Comparison of ENCODE assay signal across 8 cellular contexts in the genomic region with DNA sequence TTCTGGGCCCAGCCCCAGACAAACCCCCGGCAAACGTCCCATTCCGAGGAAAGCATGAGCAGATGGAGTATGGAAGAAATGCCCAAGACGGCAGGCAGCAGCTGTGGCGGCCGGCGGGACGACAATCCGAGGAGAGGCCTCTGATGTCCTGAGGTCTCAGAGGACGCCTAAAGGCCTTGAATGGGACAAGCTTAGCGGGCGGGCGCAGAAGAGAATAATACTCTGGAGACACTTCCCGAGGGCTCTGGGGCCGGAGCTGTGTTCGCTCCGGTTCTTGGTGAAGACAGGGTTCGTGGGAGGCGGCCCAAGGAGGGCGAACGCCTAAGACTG. TPM values are rescaled to one million over a fixed set of nuclear protein-coding genes. Genes with fewer than 3 reads are reported as not detected.
DNase-seq lines count a peak whose midpoint lies in the region; ATAC-seq and TF ChIP-seq lines count a peak whose summit lies in the region.

No MANE protein-coding gene starts in this region.

- H4K8ac ChIP-seq in neuronal stem cell (ENCODE audit: low read depth, low read length): no peak overlapping the region

- no peaks in the 10 kb centered on the region for H3K9me3 Mint-ChIP-seq in CD8-positive, alpha-beta T cell
- no peaks in the 10 kb centered on the region for H3K9me3 Mint-ChIP-seq in endodermal cell

- H3K27me3 Mint-ChIP-seq in CD8-positive, alpha-beta T cell (ENCODE audit: low read depth): no peaks in the 10 kb centered on the region
- H3K27me3 Mint-ChIP-seq in endodermal cell (ENCODE audit: insufficient read depth): no peaks in the 10 kb centered on the region

- H3K79me2 ChIP-seq in OCI-LY3 (ENCODE audit: low read length): peaks cover 15% of the 10 kb centered on the region

- H3K36me3 ChIP-seq in CD8-positive, alpha-beta T cell (ENCODE audit: insufficient read depth, low read length): peaks cover 24% of the 10 kb centered on the region
- H3K36me3 ChIP-seq in OCI-LY3 (replicated peaks; ENCODE audit: low read depth, low read length) (peaks cover 36% of the 10 kb centered on the region), endodermal cell (ENCODE audit: control insufficient read depth, insufficient read depth, low read length) (peaks cover 58% of the 10 kb centered on the region), neuronal stem cell (replicated peaks in 1 of 2; ENCODE audit: control insufficient read depth in 2 of 2, insufficient read depth in 2 of 2, low read length in 2 of 2) (peaks cover 51 to 79% of the 10 kb centered on the region in 2 donors)

- peaks cover 29% of the 10 kb centered on the region for H3K4me1 ChIP-seq in CD8-positive, alpha-beta T cell (ENCODE audit: insufficient read depth, low read length)
- H3K4me1 ChIP-seq in OCI-LY3 (ENCODE audit: low read length) (peaks cover 13% of the 10 kb centered on the region), endodermal cell (ENCODE audit: control insufficient read depth, insufficient read depth, low read length) (peaks cover 5% of the 10 kb centered on the region), neuronal stem cell (ENCODE audit: control insufficient read depth in 2 of 2, insufficient read depth in 1 of 2, low read depth in 1 of 2, low read length in 2 of 2) (peaks cover 4 to 8% of the 10 kb centered on the region in 2 donors)

- H3K79me1 ChIP-seq in neuronal stem cell (ENCODE audit: low read depth, low read length): peaks cover 8% of the 10 kb centered on the region

- no peak for TF ChIP-seq CTCF in CD8-positive, alpha-beta T cell (IDR thresholded peaks at IDR 0.05)
- no peak for TF ChIP-seq CTCF in OCI-LY3 (IDR thresholded peaks at IDR 0.05; ENCODE audit: low read depth, low read length)
- TF ChIP-seq CTCF in endodermal cell (conservative IDR thresholded peaks at IDR 0.05): no peak

- no peaks in the 10 kb centered on the region for H3K9me3 ChIP-seq in CD8-positive, alpha-beta T cell (ENCODE audit: low read length)
- H3K9me3 ChIP-seq in OCI-LY3 (ENCODE audit: insufficient read depth, low read length): no peaks in the 10 kb centered on the region
- no peaks in the 10 kb centered on the region for H3K9me3 ChIP-seq in endodermal cell (ENCODE audit: control insufficient read depth, low read length)
- H3K9me3 ChIP-seq in neuronal stem cell (replicated peaks in 1 of 2; ENCODE audit: control insufficient read depth in 2 of 2, insufficient read depth in 1 of 2, low read depth in 1 of 2, low read length in 2 of 2): peaks cover 0 to 2% of the 10 kb centered on the region in 2 donors

- no peak overlapping the region for H3K4ac ChIP-seq in neuronal stem cell (ENCODE audit: low read length)

- H3K23ac ChIP-seq in neuronal stem cell (ENCODE audit: low read depth, low read length, poor library complexity): peak overlapping the region; percentile 45

- H3K4me3 ChIP-seq in CD8-positive, alpha-beta T cell (ENCODE audit: low read depth, low read length): peak overlapping the region; percentile 94
- H3K4me3 ChIP-seq in OCI-LY3 (ENCODE audit: low read length) (peak overlapping the region; percentile 94), endodermal cell (ENCODE audit: low read length) (peak overlapping the region; percentile 97), neuronal stem cell (ENCODE audit: low read length in 2 of 2) (peak overlapping the region; percentile 55 to 84)

- H3K4me3 Mint-ChIP-seq in CD8-positive, alpha-beta T cell: peak overlapping the region; percentile 96
- peak overlapping the region; percentile 84 for H3K4me3 Mint-ChIP-seq in endodermal cell

- no peak overlapping the region for H2BK120ac ChIP-seq in neuronal stem cell (ENCODE audit: low read depth, low read length)

- no peak for ATAC-seq in CD8-positive, alpha-beta T cell
- ATAC-seq in HG03378 (IDR thresholded peaks at IDR 0.05; ENCODE audit: unreplicated experiment) (no peak), HG02852 (IDR thresholded peaks at IDR 0.05; ENCODE audit: unreplicated experiment) (no peak)

- H3K4me1 Mint-ChIP-seq in CD8-positive, alpha-beta T cell (ENCODE audit: low read depth): peaks cover 38% of the 10 kb centered on the region
- peaks cover 12% of the 10 kb centered on the region for H3K4me1 Mint-ChIP-seq in endodermal cell

- peak overlapping the region; percentile 51; the same call in 1 of the 2 replicates for H2AFZ ChIP-seq in OCI-LY3 (ENCODE audit: low read depth, low read length)
- peak overlapping the region; percentile 93 for H2AFZ ChIP-seq in neuronal stem cell (ENCODE audit: low read length)

- POLR2A ChIA-PET in CD8-positive, alpha-beta T cell (lab: Charles Lee): interaction anchor here (1.0 to 4.2 kb wide), 6 partner anchors 18 to 184 kb away, joined by 3 to 24 read pairs (median 6); a partner anchor contains a TSS
- POLR2A ChIA-PET in HEK293T (lab: Yijun Ruan, JAX): interaction anchor here (1.2 to 2.4 kb wide), 11 partner anchors 10 to 247 kb away, joined by 3 to 35 read pairs (median 5); a partner anchor contains a TSS

- peaks cover 72% of the 10 kb centered on the region for H3K36me3 Mint-ChIP-seq in CD8-positive, alpha-beta T cell
- peaks cover 70% of the 10 kb centered on the region for H3K36me3 Mint-ChIP-seq in endodermal cell (ENCODE audit: low read depth)

- H2BK15ac ChIP-seq in neuronal stem cell (ENCODE audit: low read length): no peak overlapping the region

- intact Hi-C loops in CD8-positive, alpha-beta T cell (cut with DNase I, micrococcal nuclease): loop anchor here (1.0 to 5.0 kb wide), 7 partner anchors 18 to 572 kb away; a partner anchor contains a TSS

- H3K9ac ChIP-seq in OCI-LY3 (ENCODE audit: low read length): peak overlapping the region; percentile 65
- peak overlapping the region; percentile 69 for H3K9ac ChIP-seq in endodermal cell (ENCODE audit: extremely low read depth, low read length, poor library complexity, severe bottlenecking)
- peak overlapping the region; percentile 87 for H3K9ac ChIP-seq in neuronal stem cell (ENCODE audit: low read depth, low read length, poor library complexity)

- peak overlapping the region; percentile 93 for H3K27ac Mint-ChIP-seq in CD8-positive, alpha-beta T cell
- H3K27ac Mint-ChIP-seq in endodermal cell: peak overlapping the region; percentile 97

- H2AK5ac ChIP-seq in neuronal stem cell (ENCODE audit: low read depth, low read length): no peak overlapping the region

- H3K14ac ChIP-seq in neuronal stem cell (ENCODE audit: low read length): no peak overlapping the region

- DNase-seq in CD8-positive, alpha-beta T cell: no peak
- no peak for DNase-seq in endodermal cell
- DNase-seq in neuronal stem cell (ENCODE audit: low spot score): no peak
- no peak for DNase-seq in HEK293T (ENCODE audit: extremely low spot score)
- DNase-seq in activated CD8-positive, alpha-beta memory T cell treated with anti-CD3 and anti-CD28 coated beads for 24 hours: no peak

- no peaks in the 10 kb centered on the region for H4K20me1 ChIP-seq in OCI-LY3 (ENCODE audit: insufficient read depth, low read length)

- H4K91ac ChIP-seq in neuronal stem cell (ENCODE audit: low read depth, low read length, poor library complexity): no peak overlapping the region

- CTCF ChIA-PET in CD8-positive, alpha-beta T cell (lab: Charles Lee): interaction anchor here (0.7 to 1.9 kb wide), 4 partner anchors 17 to 43 kb away, joined by 3 to 9 read pairs (median 4); a partner anchor contains a TSS
- CTCF ChIA-PET in HEK293T (lab: Yijun Ruan, JAX): interaction anchor here (1.1 to 1.4 kb wide), 4 partner anchors 16 to 78 kb away, joined by 3 read pairs; a partner anchor contains a TSS

- peak overlapping the region; percentile 92 for H3K4me2 ChIP-seq in OCI-LY3 (ENCODE audit: low read length)
- peak overlapping the region; percentile 76 for H3K4me2 ChIP-seq in neuronal stem cell (ENCODE audit: insufficient read depth, low read length, poor library complexity, severe bottlenecking)

- no peak overlapping the region for H2BK12ac ChIP-seq in neuronal stem cell (ENCODE audit: low read length)

- peak overlapping the region; percentile 50 for H3K27ac ChIP-seq in CD8-positive, alpha-beta T cell (ENCODE audit: low read depth, low read length)
- peak overlapping the region; percentile 47 for H3K27ac ChIP-seq in OCI-LY3 (ENCODE audit: low read length)
- H3K27ac ChIP-seq in endodermal cell (ENCODE audit: low read depth, low read length): peak overlapping the region; percentile 97
- peak overlapping the region; percentile 89 for H3K27ac ChIP-seq in neuronal stem cell (replicated peaks; ENCODE audit: low read length)

- H3K27me3 ChIP-seq in CD8-positive, alpha-beta T cell (ENCODE audit: insufficient read depth, low read length): no peaks in the 10 kb centered on the region
- H3K27me3 ChIP-seq in OCI-LY3 (ENCODE audit: low read depth, low read length) (no peaks in the 10 kb centered on the region), endodermal cell (ENCODE audit: control insufficient read depth, insufficient read depth, low read length, poor library complexity, severe bottlenecking) (no peaks in the 10 kb centered on the region), neuronal stem cell (ENCODE audit: control insufficient read depth in 3 of 3, insufficient read depth in 3 of 3, low read depth in 1 of 3, low read length in 3 of 3) (no peaks in the 10 kb centered on the region)

- 10 to 15% methylated on average over 13 to 21 of the region's 21 CpGs for WGBS in endodermal cell (ENCODE audit: insufficient coverage in 1 of 2, insufficient read length in 1 of 2), 2 experiments
- no CpG with 5 or more reads among the region's 21 CpGs for WGBS in neuronal stem cell (ENCODE audit: extremely low coverage in 2 of 2, insufficient read length in 2 of 2, insufficient replicate concordance in 1 of 2), 2 donors

- H3K18ac ChIP-seq in neuronal stem cell (ENCODE audit: low read length): peak overlapping the region; percentile 61

- H2BK5ac ChIP-seq in neuronal stem cell (ENCODE audit: low read length): peak overlapping the region; percentile 97

RNA-seq across cellular contexts. Expression of a gene that starts 0.5 kb away (rescaled TPM):
- 1 to 10 TPM; 4.9 to 7.9 TPM for total RNA-seq in CD8-positive, alpha-beta T cell
- 10 to 100 TPM; 28.6 to 34.0 TPM for total RNA-seq in endodermal cell
- 26.9 TPM for polyA plus RNA-seq in endodermal cell (2013, experiment 1 of 2)
- 28.9 TPM for polyA plus RNA-seq in endodermal cell (2013, experiment 2 of 2)
- 24.0 TPM for polyA plus RNA-seq in neuronal stem cell (2013, experiment 1 of 2)
- polyA plus RNA-seq in neuronal stem cell (2013, experiment 2 of 2): 27.1 TPM

RNA-seq across cellular contexts. Expression of a gene that starts 17.8 kb away (rescaled TPM):
- total RNA-seq in CD8-positive, alpha-beta T cell: 10 to 100 TPM; 22.0 to 25.8 TPM
- total RNA-seq in endodermal cell: 10 to 100 TPM; 22.7 to 28.5 TPM
- polyA plus RNA-seq in endodermal cell (2013, experiment 1 of 2): 18.2 TPM
- 17.0 TPM for polyA plus RNA-seq in endodermal cell (2013, experiment 2 of 2)
- polyA plus RNA-seq in neuronal stem cell (2013, experiment 1 of 2): 8.1 TPM
- 8.2 TPM for polyA plus RNA-seq in neuronal stem cell (2013, experiment 2 of 2)

RNA-seq across cellular contexts. Expression of a gene that starts 20.4 kb away (rescaled TPM):
- total RNA-seq in CD8-positive, alpha-beta T cell: not detected
- total RNA-seq in endodermal cell: 10 to 100 TPM; 10.1 to 13.3 TPM
- 13.6 TPM for polyA plus RNA-seq in endodermal cell (2013, experiment 1 of 2)
- polyA plus RNA-seq in endodermal cell (2013, experiment 2 of 2): 14.6 TPM
- polyA plus RNA-seq in neuronal stem cell (2013, experiment 1 of 2): 15.0 TPM
- 14.5 TPM for polyA plus RNA-seq in neuronal stem cell (2013, experiment 2 of 2)

RNA-seq across cellular contexts. Expression of a gene that starts 43.0 kb away (rescaled TPM):
- 10 to 100 TPM in 1 of 2 experiments, 1 to 10 TPM in 1; 9.5 to 11.0 TPM for total RNA-seq in CD8-positive, alpha-beta T cell
- 10 to 100 TPM; 52.4 to 62.0 TPM for total RNA-seq in endodermal cell
- polyA plus RNA-seq in endodermal cell (2013, experiment 1 of 2): 84.8 TPM
- polyA plus RNA-seq in endodermal cell (2013, experiment 2 of 2): 74.3 TPM
- 66.2 TPM for polyA plus RNA-seq in neuronal stem cell (2013, experiment 1 of 2)
- polyA plus RNA-seq in neuronal stem cell (2013, experiment 2 of 2): 65.3 TPM

RNA-seq across cellular contexts. Expression of a gene that starts 43.6 kb away (rescaled TPM):
- 100 to 1,000 TPM in 1 of 2 experiments, 10 to 100 TPM in 1; 97.7 to 104 TPM for total RNA-seq in CD8-positive, alpha-beta T cell
- 100 to 1,000 TPM; 150 to 153 TPM for total RNA-seq in endodermal cell
- 114 TPM for polyA plus RNA-seq in endodermal cell (2013, experiment 1 of 2)
- 116 TPM for polyA plus RNA-seq in endodermal cell (2013, experiment 2 of 2)
- 49.1 TPM for polyA plus RNA-seq in neuronal stem cell (2013, experiment 1 of 2)
- polyA plus RNA-seq in neuronal stem cell (2013, experiment 2 of 2): 46.8 TPM

Comparison
In these comparisons a context has a peak if more than half of its experiments do, and no peak if none do; other contexts are left out.
1. H3K27ac ChIP-seq: peak in every context shown above with its lines; median percentile 97 in endodermal cell; 89 in neuronal stem cell; 50 in CD8-positive, alpha-beta T cell; 47 in OCI-LY3.
2. RNA of a gene that starts 20.4 kb away (total RNA-seq): 10.1 to 13.3 TPM in endodermal cell; not detected in CD8-positive, alpha-beta T cell; every median in the first group is over 4 times any median in the second.
3. Peak in every context shown above with its lines, with median percentiles within 50 percentile points of each other: H3K4me3 ChIP-seq and H3K9ac ChIP-seq.